Comparison of ENCODE assay signal across 23 cellular contexts in genomic region chr5:79480991-79481390, GRCh38.
"Had no signal": no experiment of that assay in that cellular context is flagged by ENCODE, and none has a peak within 500 bp of the region (broad histone marks: within the 10 kb centered on the region; RNA-seq: fewer than 3 reads in every experiment).

No MANE protein-coding gene starts in this region.

- ATAC-seq: activated CD4-positive, CD25-positive, alpha-beta regulatory T cell treated with anti-CD3 and anti-CD28 coated beads, Interleukin-2, amount 50 U/mL, for 24 hours; activated CD8-positive, alpha-beta T cell treated with anti-CD3 and anti-CD28 coated beads for 36 hours; activated T-cell treated with anti-CD3 and anti-CD28 coated beads, Interleukin-2, amount 50 U/mL, for 72 hours; Panc1 had no signal

- H3K4me3 ChIP-seq: adrenal gland had no signal

- H3K27ac ChIP-seq: adrenal gland had no signal

- H3K36me3 ChIP-seq: adrenal gland had no signal

- DNase-seq: activated CD4-positive, alpha-beta T cell treated with anti-CD3 and anti-CD28 coated beads for 4 hours; activated CD8-positive, alpha-beta memory T cell treated with anti-CD3 and anti-CD28 coated beads, Interleukin-2, amount 50 U/mL, for 4 hours; activated CD8-positive, alpha-beta T cell treated with anti-CD3 and anti-CD28 coated beads for 36 hours; activated gamma-delta T cell treated with Interleukin-2 at 50 U/mL for 16 hours; activated naive CD4-positive, alpha-beta T cell treated with anti-CD3 and anti-CD28 coated beads, Interleukin-2, amount 10 ng/mL, durations not matched to agents 7 days and 5 days; activated naive CD8-positive, alpha-beta T cell treated with anti-CD3 and anti-CD28 coated beads, Interleukin-2, amount 10 ng/mL, durations not matched to agents 7 days and 5 days; activated T-cell treated with anti-CD3 and anti-CD28 coated beads, Interleukin-2, amount 50 U/mL, for 72 hours; adrenal gland; anterior cingulate cortex; KG1; NCI-H1092; NCI-H1417; NCI-H1930; NCI-H2171; NCI-H345; NCI-H510A; NCI-H526 treated with DMSO at 0.1 percent for 48 hours; NK-92 treated with Interleukin-12 subunit alpha and Interleukin-12 subunit beta, amount 100 ng/mL, for 24 hours; OCI-M1; RPMI8226; SHP77 had no signal

- H3K4me1 ChIP-seq: adrenal gland had no signal

- H3K9me3 ChIP-seq: adrenal gland had no signal

- H3K27me3 ChIP-seq: adrenal gland had no signal
